ENCODE assay signal across 9 cellular contexts in the genomic region with DNA sequence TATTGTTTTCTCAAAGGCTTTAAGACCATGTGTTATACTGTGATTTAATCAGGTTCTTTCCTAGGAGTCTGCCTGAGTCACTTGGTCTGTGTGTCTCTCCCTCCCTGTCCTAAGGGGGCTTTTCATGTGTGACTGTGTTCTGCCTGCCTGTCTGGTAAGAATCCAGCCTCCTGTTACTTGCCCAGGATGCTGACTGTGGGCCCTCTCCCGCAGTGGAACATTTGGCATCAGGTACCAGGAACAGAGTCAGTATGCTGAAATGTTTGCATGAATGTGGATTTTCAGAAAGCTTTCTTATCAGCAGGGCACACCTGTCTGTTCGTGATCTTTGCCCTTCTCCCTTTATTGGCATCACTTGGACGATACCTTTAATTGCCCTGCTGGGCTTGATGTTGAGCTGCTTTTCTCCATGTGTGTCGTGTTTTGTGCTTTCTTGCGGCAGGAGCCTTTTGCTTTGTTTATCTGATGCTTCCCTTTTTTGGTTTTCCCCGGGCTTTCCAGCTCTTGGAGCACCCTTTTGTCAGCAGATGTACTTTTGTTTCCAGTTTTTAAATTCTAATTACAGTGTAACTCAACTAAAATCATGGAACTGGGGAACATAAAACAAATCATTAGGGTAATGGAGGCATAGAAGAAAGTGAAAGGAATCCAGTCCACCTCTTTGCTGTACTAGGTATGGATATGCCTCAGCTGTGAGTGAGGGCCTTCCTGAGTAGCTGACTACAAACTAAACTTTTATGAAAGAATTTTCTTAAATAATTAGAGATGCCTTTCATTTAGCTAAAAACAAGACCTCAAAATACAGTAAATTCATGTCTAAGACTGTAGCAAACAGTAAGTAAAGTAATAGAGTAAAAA.
DNase-seq lines count a peak whose midpoint lies in the region; ATAC-seq, FAIRE-seq and TF ChIP-seq lines count a peak whose summit lies in the region.
"Had no signal": no experiment of that assay in that cellular context is flagged by ENCODE, and none has a peak within 500 bp of the region (broad histone marks: within the 10 kb centered on the region; RNA-seq: fewer than 3 reads in every experiment).

No MANE protein-coding gene starts in this region.

- H3K9ac ChIP-seq in colonic mucosa (ENCODE audit: low read depth in 2 of 2, low read length in 2 of 2) = peak overlapping the region in 1 of 2 donors; percentile 56

- intact Hi-C loops in colonic mucosa (cut with DNase I) = no loop called here

- no peak overlapping the region for H3K27ac ChIP-seq in CD8-positive, alpha-beta memory T cell (ENCODE audit: low read depth, low read length)
- peak overlapping the region; percentile 88 for H3K27ac ChIP-seq in colonic mucosa

- no peaks in the 10 kb centered on the region for H3K27me3 ChIP-seq in CD8-positive, alpha-beta memory T cell (ENCODE audit: insufficient read depth, low read length, poor library complexity, severe bottlenecking)
- no peaks in the 10 kb centered on the region for H3K27me3 ChIP-seq in colonic mucosa

- no peak overlapping the region for H3K4me3 ChIP-seq in CD8-positive, alpha-beta memory T cell (ENCODE audit: low read length)
- peak overlapping the region; percentile 15 for H3K4me3 ChIP-seq in colonic mucosa

- no peaks in the 10 kb centered on the region for H3K27me3 Mint-ChIP-seq in CD8-positive, alpha-beta memory T cell
- no peaks in the 10 kb centered on the region for H3K27me3 Mint-ChIP-seq in naive B cell
- H3K27me3 Mint-ChIP-seq in natural killer cell treated with Interleukin-12 subunit alpha and Interleukin-12 subunit beta and Interleukin-15 and Interleukin-18, amount 100 ng/mL, for 72 hours = no peaks in the 10 kb centered on the region

- no peaks in the 10 kb centered on the region for H3K4me1 ChIP-seq in CD8-positive, alpha-beta memory T cell (ENCODE audit: insufficient read depth, low read length)
- H3K4me1 ChIP-seq in colonic mucosa = peaks cover 15% of the 10 kb centered on the region

- no peak overlapping the region for H3K4me3 Mint-ChIP-seq in CD8-positive, alpha-beta memory T cell
- H3K4me3 Mint-ChIP-seq in naive B cell = peak overlapping the region; percentile 10 to 83 (median 58)
- H3K4me3 Mint-ChIP-seq in natural killer cell treated with Interleukin-12 subunit alpha and Interleukin-12 subunit beta and Interleukin-15 and Interleukin-18, amount 100 ng/mL, for 72 hours = no peak overlapping the region

- peaks cover 11 to 29% (median 22%) of the 10 kb centered on the region in 3 donors for H3K4me1 Mint-ChIP-seq in CD8-positive, alpha-beta memory T cell
- H3K4me1 Mint-ChIP-seq in naive B cell = peaks cover 21 to 37% (median 23%) of the 10 kb centered on the region in 3 donors
- H3K4me1 Mint-ChIP-seq in natural killer cell treated with Interleukin-12 subunit alpha and Interleukin-12 subunit beta and Interleukin-15 and Interleukin-18, amount 100 ng/mL, for 72 hours (ENCODE audit: low read depth in 2 of 2) = peaks cover 8 to 21% of the 10 kb centered on the region in 2 donors

- POLR2A ChIA-PET in CD8-positive, alpha-beta memory T cell (lab: Charles Lee) = no interaction called here

- peaks cover 3 to 42% (median 5%) of the 10 kb centered on the region in 3 donors for H3K36me3 Mint-ChIP-seq in CD8-positive, alpha-beta memory T cell
- H3K36me3 Mint-ChIP-seq in naive B cell = peaks cover 7 to 11% of the 10 kb centered on the region in 2 donors
- H3K36me3 Mint-ChIP-seq in natural killer cell treated with Interleukin-12 subunit alpha and Interleukin-12 subunit beta and Interleukin-15 and Interleukin-18, amount 100 ng/mL, for 72 hours = peaks cover 5% of the 10 kb centered on the region

- CTCF ChIA-PET in CD8-positive, alpha-beta memory T cell (lab: Charles Lee) = no interaction called here

- H3K9me3 Mint-ChIP-seq in CD8-positive, alpha-beta memory T cell = no peaks in the 10 kb centered on the region
- no peaks in the 10 kb centered on the region for H3K9me3 Mint-ChIP-seq in naive B cell
- no peaks in the 10 kb centered on the region for H3K9me3 Mint-ChIP-seq in natural killer cell treated with Interleukin-12 subunit alpha and Interleukin-12 subunit beta and Interleukin-15 and Interleukin-18, amount 100 ng/mL, for 72 hours

- FAIRE-seq in D721Med (lab: Jason Lieb, UNC) = no peak

- H3K36me3 ChIP-seq in CD8-positive, alpha-beta memory T cell (ENCODE audit: insufficient read depth, low read length) = no peaks in the 10 kb centered on the region
- H3K36me3 ChIP-seq in colonic mucosa = no peaks in the 10 kb centered on the region

- no peaks in the 10 kb centered on the region for H3K9me3 ChIP-seq in CD8-positive, alpha-beta memory T cell (ENCODE audit: low read length)
- no peaks in the 10 kb centered on the region for H3K9me3 ChIP-seq in colonic mucosa

- ATAC-seq in naive B cell (ENCODE audit: low read depth in 2 of 2) = peak; percentile 32 to 46
- no peak for ATAC-seq in GM21619 (IDR thresholded peaks at IDR 0.05; ENCODE audit: unreplicated experiment)
- ATAC-seq in natural killer cell treated with Interleukin-12 subunit alpha and Interleukin-12 subunit beta and Interleukin-15 and Interleukin-18, amount 100 ng/mL, for 72 hours = no peak
- ATAC-seq: HCT116 had no signal

- peak overlapping the region in 5 of 8 donors; percentile 21 to 78 (median 52) for H3K27ac Mint-ChIP-seq in CD8-positive, alpha-beta memory T cell
- peak overlapping the region; percentile 62 to 95 (median 88) for H3K27ac Mint-ChIP-seq in naive B cell
- H3K27ac Mint-ChIP-seq in natural killer cell treated with Interleukin-12 subunit alpha and Interleukin-12 subunit beta and Interleukin-15 and Interleukin-18, amount 100 ng/mL, for 72 hours = peak overlapping the region in 1 of 2 donors; percentile 3

- no peak for DNase-seq in CD8-positive, alpha-beta memory T cell
- peak; percentile 12 for DNase-seq in NCI-H2081 treated with DMSO at 0.1 percent for 48 hours (lab: John Stamatoyannopoulos, UW)
- DNase-seq in colonic mucosa = peak; percentile 81
- DNase-seq in naive B cell = no peak
- DNase-seq in GM10266 (ENCODE audit: extremely low spot score) = no peak
- DNase-seq in D721Med (ENCODE audit: insufficient read length, low spot score) = no peak
- no peak for DNase-seq in natural killer cell treated with Interleukin-12 subunit alpha and Interleukin-12 subunit beta and Interleukin-15 and Interleukin-18, amount 100 ng/mL, for 72 hours (ENCODE audit: low spot score)

- TF ChIP-seq CTCF in colonic mucosa (IDR thresholded peaks at IDR 0.05) = no peak
- TF ChIP-seq CTCF in GM10266 (IDR thresholded peaks at IDR 0.05; ENCODE audit: control insufficient read depth, insufficient read depth, low read depth, missing control alignments) = no peak
- no peak for TF ChIP-seq CTCF in D721Med (IDR thresholded peaks at IDR 0.05; ENCODE audit: insufficient read depth, missing control alignments)

Comparison
In these comparisons a context has a peak if more than half of its experiments do, and no peak if none do; other contexts are left out.
1. DNase-seq: peak in NCI-H2081 treated with DMSO at 0.1 percent for 48 hours (single experiment) and colonic mucosa (single experiment); none in CD8-positive, alpha-beta memory T cell (0 of 5), naive B cell (single experiment), GM10266 (single experiment), D721Med (single experiment) and natural killer cell treated with Interleukin-12 subunit alpha and Interleukin-12 subunit beta and Interleukin-15 and Interleukin-18, amount 100 ng/mL, for 72 hours (single experiment).
2. H3K4me3 Mint-ChIP-seq: peak in naive B cell (8 of 8); none in CD8-positive, alpha-beta memory T cell (0 of 7) and natural killer cell treated with Interleukin-12 subunit alpha and Interleukin-12 subunit beta and Interleukin-15 and Interleukin-18, amount 100 ng/mL, for 72 hours (single experiment).
3. ATAC-seq: peak in naive B cell (2 of 2); none in GM21619 (single experiment) and natural killer cell treated with Interleukin-12 subunit alpha and Interleukin-12 subunit beta and Interleukin-15 and Interleukin-18, amount 100 ng/mL, for 72 hours (0 of 2).